ENCODE assay signal across 9 cellular contexts in genomic region chr17:74862108-74862901, GRCh38. TPM values are rescaled to one million over a fixed set of nuclear protein-coding genes. Genes with fewer than 3 reads are reported as not detected.
A peak's percentile ranks its signal among the peaks of the same experiment; 100 is the strongest.
DNase-seq lines count a peak whose midpoint lies in the region; ATAC-seq and TF ChIP-seq lines count a peak whose summit lies in the region.
"Had no signal": no experiment of that assay in that cellular context is flagged by ENCODE, and none has a peak within 500 bp of the region (broad histone marks: within the 10 kb centered on the region; RNA-seq: fewer than 3 reads in every experiment).

No MANE protein-coding gene starts in this region.

- no peak overlapping the region for H3K4me3 ChIP-seq in MM.1S (ENCODE audit: low read length)
- H3K4me3 ChIP-seq in lower lobe of right lung: no peak overlapping the region

- intact Hi-C loops in lower lobe of right lung (cut with DNase I): no loop called here

- no peaks in the 10 kb centered on the region for H3K79me2 ChIP-seq in MM.1S (ENCODE audit: low read length)

- H2AFZ ChIP-seq in MM.1S (ENCODE audit: low read length): no peak overlapping the region

- H3K27me3 Mint-ChIP-seq in chondrocyte (ENCODE audit: low read depth): peaks cover 27% of the 10 kb centered on the region

- peaks cover 17% of the 10 kb centered on the region for H3K4me1 Mint-ChIP-seq in chondrocyte (ENCODE audit: low read depth)

- H3K9me2 ChIP-seq in MM.1S (replicated peaks; ENCODE audit: insufficient read depth, low read length): no peaks in the 10 kb centered on the region

- no peaks in the 10 kb centered on the region for H3K9me3 Mint-ChIP-seq in chondrocyte (ENCODE audit: low read depth)

- H4K20me1 ChIP-seq in MM.1S (ENCODE audit: insufficient read depth, low read length): no peaks in the 10 kb centered on the region

- H3K4me2 ChIP-seq in MM.1S (ENCODE audit: low read depth, low read length): peak overlapping the region; percentile 35; the same call in 1 of the 2 replicates

- H3K27ac ChIP-seq in MM.1S (ENCODE audit: low read length) (no peak overlapping the region), lower lobe of right lung (no peak overlapping the region)

- in situ Hi-C loops in G401 (cut with HindIII; ENCODE audit: low sequenced_read_pairs): no loop called here

- no peak overlapping the region for H3K9ac ChIP-seq in MM.1S (ENCODE audit: low read length)

- TF ChIP-seq CTCF in MM.1S (IDR thresholded peaks at IDR 0.05; ENCODE audit: low read length) (peak; percentile 75), chondrocyte (IDR thresholded peaks at IDR 0.05) (peak; percentile 87), lower lobe of right lung (IDR thresholded peaks at IDR 0.05) (peak; percentile 68)

- no peak overlapping the region for H3K27ac Mint-ChIP-seq in chondrocyte (ENCODE audit: unreplicated experiment)

- DNase-seq in G401 (ENCODE audit: low spot score) (peak; percentile 91), MM.1S (peak; percentile 62), chondrocyte (ENCODE audit: low spot score) (peak; percentile 90), lower lobe of right lung (peak; percentile 82), H4 (ENCODE audit: low spot score) (no peak)
- peak; percentile 44 to 69 for DNase-seq in activated CD4-positive, alpha-beta T cell treated with anti-CD3 and anti-CD28 coated beads for 24 hours (ENCODE audit: low read depth in 2 of 2)
- DNase-seq in stimulated activated CD8-positive, alpha-beta memory T cell treated with anti-CD3 and anti-CD28 coated beads, Interleukin-12 subunit alpha, Interleukin-12 subunit beta, amount 100 ng/mL, for 4 hours (ENCODE audit: low read depth): peak; percentile 33

- no peaks in the 10 kb centered on the region for H3K9me3 ChIP-seq in MM.1S (replicated peaks; ENCODE audit: insufficient read depth, low read length)
- no peaks in the 10 kb centered on the region for H3K9me3 ChIP-seq in lower lobe of right lung

- ATAC-seq in lower lobe of right lung (peak; percentile 67 to 70), GM19455 (IDR thresholded peaks at IDR 0.05; ENCODE audit: unreplicated experiment) (no peak)

- no peaks in the 10 kb centered on the region for H3F3A ChIP-seq in MM.1S (ENCODE audit: insufficient read depth, low read length)

- H3K36me3 ChIP-seq in MM.1S (replicated peaks; ENCODE audit: insufficient read depth, low read length) (no peaks in the 10 kb centered on the region), lower lobe of right lung (no peaks in the 10 kb centered on the region)

- H3K27me3 ChIP-seq in MM.1S (replicated peaks; ENCODE audit: insufficient read depth, low read length): peaks cover 40% of the 10 kb centered on the region
- H3K27me3 ChIP-seq in lower lobe of right lung (ENCODE audit: low read depth): peaks cover 36% of the 10 kb centered on the region

- H3K4me1 ChIP-seq in MM.1S (ENCODE audit: low read length) (no peaks in the 10 kb centered on the region), lower lobe of right lung (peaks cover 22% of the 10 kb centered on the region)

- H3K36me3 Mint-ChIP-seq in chondrocyte (ENCODE audit: low read depth): peaks cover 6% of the 10 kb centered on the region

- peak overlapping the region; percentile 45 for H3K4me3 Mint-ChIP-seq in chondrocyte (ENCODE audit: unreplicated experiment)

RNA-seq across cellular contexts. Expression of gene GRIN2C, which starts 2.6 kb away (rescaled TPM):
- 0.37 and 1.3 TPM in 2 replicates for total RNA-seq in G401 (2014; rRNA removed; shearing (Covaris generic))
- total RNA-seq in chondrocyte: 0.07 to 0.28 TPM in 2 of 3 replicates, not detected in the other
- total RNA-seq in lower lobe of right lung: 0.83 TPM
- total RNA-seq in H4 (2014; rRNA removed; shearing (Covaris generic)): 0.12 TPM in 1 of 2 replicates, not detected in the other
- total RNA-seq: dermis microvascular lymphatic vessel endothelial cell had no signal

RNA-seq across cellular contexts. Expression of gene FDXR, which starts 10.5 kb away (rescaled TPM):
- 120 and 154 TPM in 2 replicates for total RNA-seq in G401 (2014; rRNA removed; shearing (Covaris generic))
- total RNA-seq in chondrocyte (7.2 to 11.6 TPM (median 9.0 TPM) in 3 replicates), lower lobe of right lung (12.6 TPM)
- total RNA-seq in H4 (2014; rRNA removed; shearing (Covaris generic)): 22.1 and 30.0 TPM in 2 replicates

RNA-seq across cellular contexts. Expression of gene FADS6, which starts 31.1 kb away (rescaled TPM):
- total RNA-seq in G401 (2014; rRNA removed; shearing (Covaris generic)): not detected in 2 replicates
- total RNA-seq in chondrocyte (not detected in 3 replicates), lower lobe of right lung (not detected)
- total RNA-seq in H4 (2014; rRNA removed; shearing (Covaris generic)): not detected in 2 replicates
- total RNA-seq: dermis microvascular lymphatic vessel endothelial cell had no signal
